Comparison of ENCODE assay signal across 9 cellular contexts in the genomic region with DNA sequence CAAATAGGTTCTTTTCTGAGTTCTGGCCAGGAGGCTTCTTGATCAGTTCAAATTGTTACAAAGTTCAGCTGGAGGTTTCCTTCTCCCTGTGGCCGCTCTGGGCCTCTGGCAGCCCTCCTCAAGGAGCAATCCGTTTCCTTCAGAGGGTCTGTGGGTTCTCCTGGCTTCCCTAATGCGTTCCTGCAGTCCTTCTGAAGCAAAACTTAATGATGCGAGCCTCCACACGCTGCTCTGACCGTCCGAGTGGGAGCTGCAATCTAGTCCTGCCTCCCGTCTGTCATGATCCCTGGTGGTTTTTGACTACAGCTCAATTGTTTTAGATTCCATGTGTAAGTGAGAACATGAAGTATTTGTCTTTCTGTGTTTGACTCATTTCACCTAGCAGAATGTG. TPM values are rescaled to one million over a fixed set of nuclear protein-coding genes. Genes with fewer than 3 reads are reported as not detected.
DNase-seq lines count a peak whose midpoint lies in the region; ATAC-seq, FAIRE-seq and TF ChIP-seq lines count a peak whose summit lies in the region.
"Had no signal": no experiment of that assay in that cellular context is flagged by ENCODE, and none has a peak within 500 bp of the region (broad histone marks: within the 10 kb centered on the region; RNA-seq: fewer than 3 reads in every experiment).

No MANE protein-coding gene starts in this region.

- POLR2A ChIA-PET in HepG2 (lab: Yijun Ruan, JAX) = interaction anchor here (1.0 to 1.9 kb wide), 8 partner anchors 8 to 63 kb away, joined by 3 to 6 read pairs (median 3); a partner anchor contains a TSS

- H3K27me3 ChIP-seq in HepG2 (ENCODE audit: control insufficient read depth in 1 of 2, insufficient read depth in 2 of 2, low read length in 2 of 2) (peaks cover 8 to 35% of the 10 kb centered on the region in 2 experiments; a peak in 4 of 5 replicates), right lobe of liver (no peaks in the 10 kb centered on the region), vagina (no peaks in the 10 kb centered on the region)

- no peak for TF ChIP-seq POLR2A in HepG2 (IDR thresholded peaks at IDR 0.05; ENCODE audit: insufficient read depth in 1 of 2, low read depth in 2 of 2, low read length in 2 of 2)
- no peak for TF ChIP-seq POLR2A in right lobe of liver (IDR thresholded peaks at IDR 0.05)
- TF ChIP-seq POLR2A in vagina (IDR thresholded peaks at IDR 0.05) = no peak

- TF ChIP-seq EP300 in HepG2 (IDR thresholded peaks at IDR 0.05; ENCODE audit: low read depth in 2 of 2, low read length in 2 of 2) (no peak), HepG2 (CRISPR knock-in tag; IDR thresholded peaks at IDR 0.05; ENCODE audit: borderline replicate concordance) (no peak)

- no TSS peak for BruUV-seq in HepG2 (replicated peaks; lab: Mats Ljungman, UMichigan)

- ATAC-seq in HepG2 (no peak), right lobe of liver (no peak), memory B cell (ENCODE audit: low read depth) (no peak), HG02623 (IDR thresholded peaks at IDR 0.05; ENCODE audit: unreplicated experiment) (no peak), HG03135 (IDR thresholded peaks at IDR 0.05; ENCODE audit: unreplicated experiment) (no peak)

- peak overlapping the region; percentile 93 for H3K4me2 ChIP-seq in HepG2 (ENCODE audit: low read depth, low read length)

- no peaks in the 10 kb centered on the region for H3K36me3 Mint-ChIP-seq in activated naive CD8-positive, alpha-beta T cell
- no peaks in the 10 kb centered on the region for H3K36me3 Mint-ChIP-seq in memory B cell

- no peaks in the 10 kb centered on the region for H3K9me3 Mint-ChIP-seq in activated naive CD8-positive, alpha-beta T cell (ENCODE audit: low read depth)
- H3K9me3 Mint-ChIP-seq in memory B cell = no peaks in the 10 kb centered on the region

- peak overlapping the region; percentile 48 for H3K27ac Mint-ChIP-seq in activated naive CD8-positive, alpha-beta T cell
- no peak overlapping the region for H3K27ac Mint-ChIP-seq in memory B cell

- DNase-seq in HepG2 (ENCODE audit: low spot score) (no peak), right lobe of liver (no peak), memory B cell (ENCODE audit: low spot score in 2 of 2) (no peak), urothelium cell line (ENCODE audit: low spot score) (no peak), vagina (ENCODE audit: extremely low spot score in 2 of 2) (no peak)

- H3K36me3 ChIP-seq in HepG2 (replicated peaks in 1 of 2; ENCODE audit: control insufficient read depth in 1 of 2, insufficient read depth in 2 of 2, low read length in 2 of 2) (no peaks in the 10 kb centered on the region), right lobe of liver (no peaks in the 10 kb centered on the region), vagina (no peaks in the 10 kb centered on the region)
- H3K36me3 ChIP-seq: esophagus squamous epithelium had no signal

- intact Hi-C loops in HepG2 (cut with micrococcal nuclease; ENCODE audit: unreplicated experiment) (loop anchor here (2.0 kb wide), 2 partner anchors 57 to 65 kb away; no protein-coding TSS in a partner anchor), right lobe of liver (cut with DNase I) (no loop called here), vagina (cut with DNase I) (no loop called here)

- peak overlapping the region; percentile 91 for H3K4me3 Mint-ChIP-seq in activated naive CD8-positive, alpha-beta T cell
- peak overlapping the region; percentile 86 for H3K4me3 Mint-ChIP-seq in memory B cell

- in situ Hi-C loops in HepG2 (cut with HindIII; ENCODE audit: extremely low pct_ligation_motif_present, low pct_unique_long_range_greater_than_20kb) = no loop called here

- H3K4me3 ChIP-seq in HepG2 (replicated peaks in 1 of 3; ENCODE audit: insufficient read depth in 1 of 3, low read depth in 2 of 3, low read length in 3 of 3) = peak overlapping the region in 2 of 3 experiments; percentile 43 to 65; a peak in 3 of 6 replicates
- peak overlapping the region in 1 of 3 donors; percentile 46 for H3K4me3 ChIP-seq in right lobe of liver
- H3K4me3 ChIP-seq in vagina = no peak overlapping the region

- no peak for TF ChIP-seq RAD21 in HepG2 (CRISPR knock-in tag; IDR thresholded peaks at IDR 0.05)

- H3K79me2 ChIP-seq in HepG2 (ENCODE audit: insufficient read depth, low read length) = no peaks in the 10 kb centered on the region

- H3K27ac ChIP-seq in HepG2 (ENCODE audit: extremely low read length, insufficient read depth, low read length) (no peak overlapping the region), right lobe of liver (no peak overlapping the region), vagina (no peak overlapping the region)
- H3K27ac ChIP-seq: esophagus squamous epithelium had no signal

- no peaks in the 10 kb centered on the region for H3K9me3 ChIP-seq in HepG2 (ENCODE audit: low read length)
- H3K9me3 ChIP-seq in right lobe of liver = no peaks in the 10 kb centered on the region
- H3K9me3 ChIP-seq in vagina = no peaks in the 10 kb centered on the region
- H3K9me3 ChIP-seq: esophagus squamous epithelium had no signal

- H3K4me1 ChIP-seq in HepG2 (ENCODE audit: insufficient read depth, low read length) (peaks cover 9% of the 10 kb centered on the region), right lobe of liver (peaks cover 0 to 7% (median 3%) of the 10 kb centered on the region in 4 donors), vagina (no peaks in the 10 kb centered on the region)

- H3K27me3 Mint-ChIP-seq in activated naive CD8-positive, alpha-beta T cell = peaks cover 1% of the 10 kb centered on the region
- no peaks in the 10 kb centered on the region for H3K27me3 Mint-ChIP-seq in memory B cell

- H3K9ac ChIP-seq in HepG2 (ENCODE audit: insufficient read depth, low read depth, low read length) = peak overlapping the region; percentile 41; the same call in 1 of the 2 replicates

- CTCF ChIA-PET in HepG2 (lab: Yijun Ruan, JAX; ENCODE audit: low intra/inter-chr PET ratio, low total read pairs) = interaction anchor here (1.4 to 2.4 kb wide), 4 partner anchors 53 to 64 kb away, joined by 3 to 19 read pairs (median 12); no protein-coding TSS in a partner anchor

- peaks cover 10% of the 10 kb centered on the region for H3K4me1 Mint-ChIP-seq in activated naive CD8-positive, alpha-beta T cell (ENCODE audit: low read depth)
- peaks cover 8% of the 10 kb centered on the region for H3K4me1 Mint-ChIP-seq in memory B cell

- H4K20me1 ChIP-seq in HepG2 (ENCODE audit: insufficient read depth, low read length) = no peaks in the 10 kb centered on the region

- TF ChIP-seq CTCF in HepG2 (CRISPR knock-in tag; IDR thresholded peaks at IDR 0.05) = no peak
- TF ChIP-seq CTCF in right lobe of liver (IDR thresholded peaks at IDR 0.05) = no peak
- TF ChIP-seq CTCF in vagina (IDR thresholded peaks at IDR 0.05) = no peak

- FAIRE-seq in HepG2 (lab: Jason Lieb, UNC) = peak; percentile 15
- FAIRE-seq in urothelium cell line (lab: Jason Lieb, UNC) = peak; percentile 27

- H2AFZ ChIP-seq in HepG2 (ENCODE audit: low read length) = peak overlapping the region; percentile 91

- 89% methylated on average over 8 of the region's 8 CpGs for WGBS in HepG2 (ENCODE audit: low lambda C conversion rate)
- 63% methylated on average over 6 of the region's 8 CpGs for WGBS in right lobe of liver (ENCODE audit: insufficient coverage, low coverage, low lambda C conversion rate, missing lambda C conversion rate)

RNA-seq across cellular contexts. Expression of a gene that starts 8.7 kb away (rescaled TPM):
- total RNA-seq in HepG2 (2016; rRNA removed; fragmentation: Illumina TruSeq; extraction: Trizol) (not detected in 2 replicates), right lobe of liver (under 1 TPM in 3 of 6 experiments, not detected in 3; 0.30 to 0.35 (median 0.31) TPM), vagina (not detected)
- total RNA-seq in HepG2 (2016; cell fraction: cytosol; rRNA removed; fragmentation: Illumina TruSeq; extraction: Trizol; ENCODE audit: low read depth) = not detected in 2 replicates
- total RNA-seq in HepG2 (2016; cell fraction: insoluble cytoplasmic fraction; rRNA removed; fragmentation: Illumina TruSeq; extraction: Trizol) = not detected in 2 replicates
- total RNA-seq in HepG2 (2016; cell fraction: membrane; rRNA removed; fragmentation: Illumina TruSeq; extraction: Trizol) = not detected in 2 replicates
- total RNA-seq in HepG2 (2016; cell fraction: nucleus; rRNA removed; fragmentation: Illumina TruSeq; extraction: Trizol) = not detected in 2 replicates
- not detected in 2 replicates for polyA plus RNA-seq in HepG2 (2011; rRNA removed)
- not detected in 2 replicates for polyA plus RNA-seq in HepG2 (2011; cell fraction: cytosol; rRNA removed)
- not detected in 2 replicates for polyA plus RNA-seq in HepG2 (2011; cell fraction: nucleus; rRNA removed)
- polyA plus RNA-seq in HepG2 (2012) = not detected in 2 replicates
- not detected in 2 replicates for polyA plus RNA-seq in HepG2 (2016; cell fraction: cytosol; fragmentation: Illumina TruSeq; extraction: Trizol; ENCODE audit: low read depth)
- polyA plus RNA-seq in HepG2 (2016; cell fraction: insoluble cytoplasmic fraction; fragmentation: Illumina TruSeq; extraction: Trizol; ENCODE audit: low read depth) = not detected in 2 replicates
- not detected in 2 replicates for polyA plus RNA-seq in HepG2 (2016; cell fraction: membrane; fragmentation: Illumina TruSeq; extraction: Trizol; ENCODE audit: low read depth)
- polyA plus RNA-seq in HepG2 (2016; cell fraction: nucleus; fragmentation: Illumina TruSeq; extraction: Trizol; ENCODE audit: insufficient read depth, low read depth) = not detected in 2 replicates
- not detected in 2 replicates for polyA minus RNA-seq in HepG2 (2011; rRNA and poly(A)+ RNA removed; ENCODE audit: low replicate concordance)
- not detected in 2 replicates for polyA minus RNA-seq in HepG2 (2011; cell fraction: cytosol; rRNA and poly(A)+ RNA removed)
- polyA minus RNA-seq in HepG2 (2011; cell fraction: nucleus; rRNA and poly(A)+ RNA removed) = not detected in 2 replicates
- total RNA-seq: esophagus squamous epithelium had no signal

RNA-seq across cellular contexts. Expression of a gene that starts 24.3 kb away (rescaled TPM):
- total RNA-seq in HepG2 (2016; rRNA removed; fragmentation: Illumina TruSeq; extraction: Trizol) (3.8 and 4.7 TPM in 2 replicates), right lobe of liver (1 to 10 TPM in 4 of 6 experiments, under 1 TPM in 2; 0.62 to 2.5 (median 1.8) TPM), vagina (2.7 TPM)
- total RNA-seq in HepG2 (2016; cell fraction: cytosol; rRNA removed; fragmentation: Illumina TruSeq; extraction: Trizol; ENCODE audit: low read depth) = 0.51 and 1.3 TPM in 2 replicates
- 3.1 and 5.0 TPM in 2 replicates for total RNA-seq in HepG2 (2016; cell fraction: insoluble cytoplasmic fraction; rRNA removed; fragmentation: Illumina TruSeq; extraction: Trizol)
- total RNA-seq in HepG2 (2016; cell fraction: membrane; rRNA removed; fragmentation: Illumina TruSeq; extraction: Trizol) = 2.0 and 2.7 TPM in 2 replicates
- 9.9 and 10.7 TPM in 2 replicates for total RNA-seq in HepG2 (2016; cell fraction: nucleus; rRNA removed; fragmentation: Illumina TruSeq; extraction: Trizol)
- 18.2 and 20.6 TPM in 2 replicates for polyA plus RNA-seq in HepG2 (2011; rRNA removed)
- 10.7 and 11.6 TPM in 2 replicates for polyA plus RNA-seq in HepG2 (2011; cell fraction: cytosol; rRNA removed)
- 25.9 and 27.9 TPM in 2 replicates for polyA plus RNA-seq in HepG2 (2011; cell fraction: nucleus; rRNA removed)
- 17.5 and 20.7 TPM in 2 replicates for polyA plus RNA-seq in HepG2 (2012)
- polyA plus RNA-seq in HepG2 (2016; cell fraction: cytosol; fragmentation: Illumina TruSeq; extraction: Trizol; ENCODE audit: low read depth) = 4.3 and 5.1 TPM in 2 replicates
- 13.8 and 15.5 TPM in 2 replicates for polyA plus RNA-seq in HepG2 (2016; cell fraction: insoluble cytoplasmic fraction; fragmentation: Illumina TruSeq; extraction: Trizol; ENCODE audit: low read depth)
- 7.8 and 8.1 TPM in 2 replicates for polyA plus RNA-seq in HepG2 (2016; cell fraction: membrane; fragmentation: Illumina TruSeq; extraction: Trizol; ENCODE audit: low read depth)
- 37.7 and 37.8 TPM in 2 replicates for polyA plus RNA-seq in HepG2 (2016; cell fraction: nucleus; fragmentation: Illumina TruSeq; extraction: Trizol; ENCODE audit: insufficient read depth, low read depth)
- 1.7 and 6.2 TPM in 2 replicates for polyA minus RNA-seq in HepG2 (2011; rRNA and poly(A)+ RNA removed; ENCODE audit: low replicate concordance)
- 2.8 and 3.7 TPM in 2 replicates for polyA minus RNA-seq in HepG2 (2011; cell fraction: cytosol; rRNA and poly(A)+ RNA removed)
- 16.1 and 18.5 TPM in 2 replicates for polyA minus RNA-seq in HepG2 (2011; cell fraction: nucleus; rRNA and poly(A)+ RNA removed)

RNA-seq across cellular contexts. Expression of a gene that starts 31.2 kb away (rescaled TPM):
- total RNA-seq in HepG2 (2016; rRNA removed; fragmentation: Illumina TruSeq; extraction: Trizol) (56.2 and 63.0 TPM in 2 replicates), right lobe of liver (1 to 10 TPM; 4.2 to 7.5 (median 5.9) TPM), vagina (13.8 TPM)
- total RNA-seq in HepG2 (2016; cell fraction: cytosol; rRNA removed; fragmentation: Illumina TruSeq; extraction: Trizol; ENCODE audit: low read depth) = 12.1 and 12.3 TPM in 2 replicates
- total RNA-seq in HepG2 (2016; cell fraction: insoluble cytoplasmic fraction; rRNA removed; fragmentation: Illumina TruSeq; extraction: Trizol) = 49.2 and 64.0 TPM in 2 replicates
- total RNA-seq in HepG2 (2016; cell fraction: membrane; rRNA removed; fragmentation: Illumina TruSeq; extraction: Trizol) = 45.3 and 47.4 TPM in 2 replicates
- total RNA-seq in HepG2 (2016; cell fraction: nucleus; rRNA removed; fragmentation: Illumina TruSeq; extraction: Trizol) = 28.6 and 30.4 TPM in 2 replicates
- 43.8 and 46.6 TPM in 2 replicates for polyA plus RNA-seq in HepG2 (2011; rRNA removed)
- polyA plus RNA-seq in HepG2 (2011; cell fraction: cytosol; rRNA removed) = 44.4 and 45.0 TPM in 2 replicates
- polyA plus RNA-seq in HepG2 (2011; cell fraction: nucleus; rRNA removed) = 21.2 and 22.1 TPM in 2 replicates
- polyA plus RNA-seq in HepG2 (2012) = 37.3 and 43.5 TPM in 2 replicates
- polyA plus RNA-seq in HepG2 (2016; cell fraction: cytosol; fragmentation: Illumina TruSeq; extraction: Trizol; ENCODE audit: low read depth) = 8.1 and 9.0 TPM in 2 replicates
- 75.7 and 81.5 TPM in 2 replicates for polyA plus RNA-seq in HepG2 (2016; cell fraction: insoluble cytoplasmic fraction; fragmentation: Illumina TruSeq; extraction: Trizol; ENCODE audit: low read depth)
- 37.6 and 38.3 TPM in 2 replicates for polyA plus RNA-seq in HepG2 (2016; cell fraction: membrane; fragmentation: Illumina TruSeq; extraction: Trizol; ENCODE audit: low read depth)
- 57.9 and 60.5 TPM in 2 replicates for polyA plus RNA-seq in HepG2 (2016; cell fraction: nucleus; fragmentation: Illumina TruSeq; extraction: Trizol; ENCODE audit: insufficient read depth, low read depth)
- 9.3 and 53.1 TPM in 2 replicates for polyA minus RNA-seq in HepG2 (2011; rRNA and poly(A)+ RNA removed; ENCODE audit: low replicate concordance)
- polyA minus RNA-seq in HepG2 (2011; cell fraction: cytosol; rRNA and poly(A)+ RNA removed) = 31.3 and 34.6 TPM in 2 replicates
- polyA minus RNA-seq in HepG2 (2011; cell fraction: nucleus; rRNA and poly(A)+ RNA removed) = 16.1 and 17.3 TPM in 2 replicates

RNA-seq across cellular contexts. Expression of a gene that starts 39.1 kb away (rescaled TPM):
- total RNA-seq in HepG2 (2016; rRNA removed; fragmentation: Illumina TruSeq; extraction: Trizol) = not detected in 2 replicates
- not detected in 2 replicates for total RNA-seq in HepG2 (2016; cell fraction: cytosol; rRNA removed; fragmentation: Illumina TruSeq; extraction: Trizol; ENCODE audit: low read depth)
- not detected in 2 replicates for total RNA-seq in HepG2 (2016; cell fraction: insoluble cytoplasmic fraction; rRNA removed; fragmentation: Illumina TruSeq; extraction: Trizol)
- total RNA-seq in HepG2 (2016; cell fraction: membrane; rRNA removed; fragmentation: Illumina TruSeq; extraction: Trizol) = not detected in 2 replicates
- not detected in 2 replicates for total RNA-seq in HepG2 (2016; cell fraction: nucleus; rRNA removed; fragmentation: Illumina TruSeq; extraction: Trizol)
- polyA plus RNA-seq in HepG2 (2011; rRNA removed) = not detected in 2 replicates
- polyA plus RNA-seq in HepG2 (2011; cell fraction: cytosol; rRNA removed) = not detected in 2 replicates
- polyA plus RNA-seq in HepG2 (2011; cell fraction: nucleus; rRNA removed) = not detected in 2 replicates
- not detected in 2 replicates for polyA plus RNA-seq in HepG2 (2012)
- not detected in 2 replicates for polyA plus RNA-seq in HepG2 (2016; cell fraction: cytosol; fragmentation: Illumina TruSeq; extraction: Trizol; ENCODE audit: low read depth)
- not detected in 2 replicates for polyA plus RNA-seq in HepG2 (2016; cell fraction: insoluble cytoplasmic fraction; fragmentation: Illumina TruSeq; extraction: Trizol; ENCODE audit: low read depth)
- not detected in 2 replicates for polyA plus RNA-seq in HepG2 (2016; cell fraction: membrane; fragmentation: Illumina TruSeq; extraction: Trizol; ENCODE audit: low read depth)
- not detected in 2 replicates for polyA plus RNA-seq in HepG2 (2016; cell fraction: nucleus; fragmentation: Illumina TruSeq; extraction: Trizol; ENCODE audit: insufficient read depth, low read depth)
- polyA minus RNA-seq in HepG2 (2011; rRNA and poly(A)+ RNA removed; ENCODE audit: low replicate concordance) = not detected in 2 replicates
- not detected in 2 replicates for polyA minus RNA-seq in HepG2 (2011; cell fraction: cytosol; rRNA and poly(A)+ RNA removed)
- not detected in 2 replicates for polyA minus RNA-seq in HepG2 (2011; cell fraction: nucleus; rRNA and poly(A)+ RNA removed)
- total RNA-seq in right lobe of liver = not detected
- total RNA-seq in vagina = not detected
- total RNA-seq: esophagus squamous epithelium had no signal

RNA-seq across cellular contexts. Expression of a gene that starts 59.1 kb away (rescaled TPM):
- 12.1 and 18.7 TPM in 2 replicates for total RNA-seq in HepG2 (2016; rRNA removed; fragmentation: Illumina TruSeq; extraction: Trizol)
- 5.2 and 6.4 TPM in 2 replicates for total RNA-seq in HepG2 (2016; cell fraction: cytosol; rRNA removed; fragmentation: Illumina TruSeq; extraction: Trizol; ENCODE audit: low read depth)
- 10.8 and 18.0 TPM in 2 replicates for total RNA-seq in HepG2 (2016; cell fraction: insoluble cytoplasmic fraction; rRNA removed; fragmentation: Illumina TruSeq; extraction: Trizol)
- total RNA-seq in HepG2 (2016; cell fraction: membrane; rRNA removed; fragmentation: Illumina TruSeq; extraction: Trizol) = 19.3 and 22.7 TPM in 2 replicates
- total RNA-seq in HepG2 (2016; cell fraction: nucleus; rRNA removed; fragmentation: Illumina TruSeq; extraction: Trizol) = 14.7 and 17.3 TPM in 2 replicates
- 10.0 and 11.5 TPM in 2 replicates for polyA plus RNA-seq in HepG2 (2011; rRNA removed)
- 5.9 and 7.7 TPM in 2 replicates for polyA plus RNA-seq in HepG2 (2011; cell fraction: cytosol; rRNA removed)
- 33.8 and 40.6 TPM in 2 replicates for polyA plus RNA-seq in HepG2 (2011; cell fraction: nucleus; rRNA removed)
- 33.1 and 35.1 TPM in 2 replicates for polyA plus RNA-seq in HepG2 (2012)
- polyA plus RNA-seq in HepG2 (2016; cell fraction: cytosol; fragmentation: Illumina TruSeq; extraction: Trizol; ENCODE audit: low read depth) = 9.1 and 11.5 TPM in 2 replicates
- 37.4 and 47.0 TPM in 2 replicates for polyA plus RNA-seq in HepG2 (2016; cell fraction: insoluble cytoplasmic fraction; fragmentation: Illumina TruSeq; extraction: Trizol; ENCODE audit: low read depth)
- polyA plus RNA-seq in HepG2 (2016; cell fraction: membrane; fragmentation: Illumina TruSeq; extraction: Trizol; ENCODE audit: low read depth) = 35.3 and 38.7 TPM in 2 replicates
- 63.1 and 67.8 TPM in 2 replicates for polyA plus RNA-seq in HepG2 (2016; cell fraction: nucleus; fragmentation: Illumina TruSeq; extraction: Trizol; ENCODE audit: insufficient read depth, low read depth)
- polyA minus RNA-seq in HepG2 (2011; rRNA and poly(A)+ RNA removed; ENCODE audit: low replicate concordance) = 2.4 and 12.0 TPM in 2 replicates
- 11.2 and 12.0 TPM in 2 replicates for polyA minus RNA-seq in HepG2 (2011; cell fraction: cytosol; rRNA and poly(A)+ RNA removed)
- polyA minus RNA-seq in HepG2 (2011; cell fraction: nucleus; rRNA and poly(A)+ RNA removed) = 9.6 and 12.7 TPM in 2 replicates
- 1 to 10 TPM; 3.6 to 6.4 (median 4.6) TPM for total RNA-seq in right lobe of liver
- total RNA-seq in vagina = 4.4 TPM

Comparison
In these comparisons a context has a peak if more than half of its experiments do, and no peak if none do; other contexts are left out.
1. H3K4me3 ChIP-seq: peak in HepG2 (2 of 3); none in vagina (0 of 2).